In genomic region chr5:9733456-9733855, GRCh38 we compare ENCODE assay signal across 20 cellular contexts.
DNase-seq lines count a peak whose midpoint lies in the region; ATAC-seq and TF ChIP-seq lines count a peak whose summit lies in the region.
"Had no signal": no experiment of that assay in that cellular context is flagged by ENCODE, and none has a peak within 500 bp of the region (broad histone marks: within the 10 kb centered on the region; RNA-seq: fewer than 3 reads in every experiment).

No MANE protein-coding gene starts in this region.

- H3K4me1 Mint-ChIP-seq in nephron progenitor cell: peaks cover 20% of the 10 kb centered on the region

- H3K27me3 Mint-ChIP-seq in nephron progenitor cell (ENCODE audit: low read depth, poor library complexity): peaks cover 13% of the 10 kb centered on the region

- H3K4me1 ChIP-seq in fibroblast of lung (ENCODE audit: control insufficient read depth, extremely low read depth, insufficient read depth, low read length): no peaks in the 10 kb centered on the region
- H3K4me1 ChIP-seq: BE2C had no signal

- no peaks in the 10 kb centered on the region for H4K20me1 ChIP-seq in fibroblast of lung (ENCODE audit: control insufficient read depth, extremely low read depth, insufficient read depth, low read length)

- DNase-seq in AG08395 (ENCODE audit: low spot score): peak; percentile 45
- DNase-seq in GM04504 (ENCODE audit: low read depth): peak; percentile 73
- peak; percentile 3 to 4 for DNase-seq in fibroblast of lung (ENCODE audit: low read depth in 2 of 2)
- no peak for DNase-seq in nephron progenitor cell
- DNase-seq in activated CD4-positive, CD25-positive, alpha-beta regulatory T cell treated with anti-CD3 and anti-CD28 coated beads, Interleukin-2, amount 50 U/mL, for 72 hours: no peak
- DNase-seq: 8988T, BE2C, GOT3, Kasumi-1, NCI-H1417, NCI-H1694 treated with DMSO at 0.1 percent for 48 hours, NCI-H2081 treated with DMSO at 0.1 percent for 48 hours, NCI-H2171 treated with DMSO at 0.1 percent for 48 hours, NCI-H446, NCI-H526, SHP77 treated with DMSO at 0.1 percent for 48 hours, SK-N-SH had no signal

- H3K9me3 ChIP-seq in fibroblast of lung (ENCODE audit: control insufficient read depth, insufficient read depth, low read depth, low read length): no peaks in the 10 kb centered on the region
- H3K9me3 ChIP-seq: BE2C, SK-N-SH had no signal

- H3K27ac Mint-ChIP-seq in nephron progenitor cell: peak overlapping the region; percentile 17

- H3K27ac ChIP-seq in fibroblast of lung (ENCODE audit: insufficient read depth, low read length): no peak overlapping the region

- H3K4me3 ChIP-seq in fibroblast of lung (replicated peaks in 1 of 4; ENCODE audit: control extremely low read depth in 1 of 4, insufficient read depth in 1 of 4, low read depth in 3 of 4, low read length in 4 of 4): no peak overlapping the region

- no peaks in the 10 kb centered on the region for H3K79me2 ChIP-seq in fibroblast of lung (ENCODE audit: control insufficient read depth, insufficient read depth, low read length)

- H3K9ac ChIP-seq in fibroblast of lung (ENCODE audit: insufficient read depth, low read length): no peak overlapping the region
- H3K9ac ChIP-seq: SK-N-SH had no signal

- no peaks in the 10 kb centered on the region for H3K36me3 Mint-ChIP-seq in nephron progenitor cell (ENCODE audit: low read depth)

- H3K9me3 Mint-ChIP-seq in nephron progenitor cell: no peaks in the 10 kb centered on the region

- H3K4me2 ChIP-seq in fibroblast of lung (ENCODE audit: extremely low read depth, insufficient read depth, low read length): no peak overlapping the region
- H3K4me2 ChIP-seq: SK-N-SH had no signal

- TF ChIP-seq CTCF in fibroblast of lung (conservative IDR thresholded peaks at IDR 0.05 in 1 of 2, IDR thresholded peaks at IDR 0.05 in 1 of 2; ENCODE audit: low read depth in 1 of 2, low read length in 2 of 2) (no peak), nephron progenitor cell (IDR thresholded peaks at IDR 0.05) (no peak)

- H3K4me3 Mint-ChIP-seq in nephron progenitor cell: no peak overlapping the region

- no peak overlapping the region for H2AFZ ChIP-seq in fibroblast of lung (ENCODE audit: low read length)

- H3K27me3 ChIP-seq in fibroblast of lung (ENCODE audit: control insufficient read depth, insufficient read depth, low read length): no peaks in the 10 kb centered on the region
- H3K27me3 ChIP-seq: BE2C had no signal

- no peak for ATAC-seq in HG03045 (IDR thresholded peaks at IDR 0.05; ENCODE audit: unreplicated experiment)
- ATAC-seq in HG03521 (IDR thresholded peaks at IDR 0.05; ENCODE audit: unreplicated experiment): no peak
- ATAC-seq: HCT116 had no signal

- no peaks in the 10 kb centered on the region for H3K36me3 ChIP-seq in fibroblast of lung (ENCODE audit: control insufficient read depth, insufficient read depth, low read length)
- H3K36me3 ChIP-seq: BE2C had no signal

Comparison
In these comparisons a context has a peak if more than half of its experiments do, and no peak if none do; other contexts are left out.
1. DNase-seq: peak in AG08395 (single experiment), GM04504 (single experiment) and fibroblast of lung (2 of 2); none in nephron progenitor cell (single experiment) and activated CD4-positive, CD25-positive, alpha-beta regulatory T cell treated with anti-CD3 and anti-CD28 coated beads, Interleukin-2, amount 50 U/mL, for 72 hours (single experiment).